Comparison of ENCODE assay signal across 23 cellular contexts in the genomic region with DNA sequence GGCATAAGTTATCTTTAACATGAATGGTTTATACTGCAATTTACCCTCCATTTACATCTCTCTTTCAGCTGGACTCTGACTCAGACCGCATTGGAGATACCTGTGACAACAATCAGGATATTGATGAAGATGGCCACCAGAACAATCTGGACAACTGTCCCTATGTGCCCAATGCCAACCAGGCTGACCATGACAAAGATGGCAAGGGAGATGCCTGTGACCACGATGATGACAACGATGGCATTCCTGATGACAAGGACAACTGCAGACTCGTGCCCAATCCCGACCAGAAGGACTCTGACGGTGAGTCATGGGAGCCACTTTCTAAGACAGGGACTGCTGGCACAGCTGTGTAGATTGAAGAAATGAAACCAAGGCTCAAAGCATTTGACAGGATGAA. TPM values are rescaled to one million over a fixed set of nuclear protein-coding genes. Genes with fewer than 3 reads are reported as not detected.
DNase-seq lines count a peak whose midpoint lies in the region; ATAC-seq and TF ChIP-seq lines count a peak whose summit lies in the region.
"Had no signal": no experiment of that assay in that cellular context is flagged by ENCODE, and none has a peak within 500 bp of the region (broad histone marks: within the 10 kb centered on the region; RNA-seq: fewer than 3 reads in every experiment).

No MANE protein-coding gene starts in this region.

- no peaks in the 10 kb centered on the region for H3K36me3 Mint-ChIP-seq in T-helper 2 cell treated with Interferon-gamma antibody and Interleukin-4, amounts not matched to agents 5 μg/mL and 100 μg/mL, for 36 hours (ENCODE audit: low read depth)

- no peak for ATAC-seq in GM18520 (IDR thresholded peaks at IDR 0.05; ENCODE audit: unreplicated experiment)
- ATAC-seq: activated CD4-positive, alpha-beta T cell treated with anti-CD3 and anti-CD28 coated beads for 36 hours; left ventricle myocardium superior; Right ventricle myocardium inferior had no signal

- H3K4me1 Mint-ChIP-seq in T-helper 2 cell treated with Interferon-gamma antibody and Interleukin-4, amounts not matched to agents 5 μg/mL and 100 μg/mL, for 36 hours (ENCODE audit: low read depth) = peaks cover 3% of the 10 kb centered on the region

- peaks cover 6 to 7% of the 10 kb centered on the region in 2 donors for H3K4me1 ChIP-seq in uterus
- H3K4me1 ChIP-seq: upper lobe of left lung had no signal

- no peak overlapping the region for H3K4me3 ChIP-seq in uterus
- H3K4me3 ChIP-seq: A549, ovary, upper lobe of left lung had no signal

- TF ChIP-seq POLR2A in uterus (IDR thresholded peaks at IDR 0.05) = no peak

- no peaks in the 10 kb centered on the region for H3K9me3 Mint-ChIP-seq in T-helper 2 cell treated with Interferon-gamma antibody and Interleukin-4, amounts not matched to agents 5 μg/mL and 100 μg/mL, for 36 hours
- H3K9me3 Mint-ChIP-seq: brain; CD4-positive, alpha-beta memory T cell had no signal

- peak; percentile 34 for DNase-seq in ACHN
- DNase-seq in LHCN-M2 (ENCODE audit: low read depth) = peak; percentile 77
- peak; percentile 38 for DNase-seq in dedifferentiated amniotic fluid mesenchymal stem cell (ENCODE audit: extremely low spot score)
- DNase-seq in kidney tubule cell (ENCODE audit: low spot score) = peak; percentile 72
- DNase-seq in activated T-cell treated with anti-CD3 and anti-CD28 coated beads, Interleukin-2, amount 50 U/mL, for 1 hour = no peak
- DNase-seq in uterus = no peak
- no peak for DNase-seq in T-helper 2 cell treated with Interferon-gamma antibody and Interleukin-4, amounts not matched to agents 5 μg/mL and 100 μg/mL, for 36 hours (ENCODE audit: low spot score)
- DNase-seq: activated CD4-positive, alpha-beta T cell treated with anti-CD3 and anti-CD28 coated beads for 36 hours; activated CD8-positive, alpha-beta memory T cell treated with anti-CD3 and anti-CD28 coated beads, Interleukin-2, amount 50 U/mL, for 4 hours; activated naive CD4-positive, alpha-beta T cell treated with Interleukin-2 at 50 U/mL for 16 hours; CD4-positive, alpha-beta memory T cell; effector CD4-positive, alpha-beta T cell; KBM-7; left ventricle myocardium superior; NCI-H1417; NCI-H2171; ovary; upper lobe of left lung had no signal

- no peak overlapping the region for H3K27ac ChIP-seq in uterus
- H3K27ac ChIP-seq: A549, HL-60, ovary, upper lobe of left lung had no signal

- intact Hi-C loops in uterus (cut with DNase I; ENCODE audit: low total_unique reads) = no loop called here

- in situ Hi-C loops in ACHN (cut with HindIII; ENCODE audit: low pct_ligation_motif_present, low pct_unique_long_range_greater_than_20kb, low sequenced_read_pairs) = no loop called here

- peaks cover 12% of the 10 kb centered on the region for H3K27me3 Mint-ChIP-seq in T-helper 2 cell treated with Interferon-gamma antibody and Interleukin-4, amounts not matched to agents 5 μg/mL and 100 μg/mL, for 36 hours (ENCODE audit: low read depth)
- H3K27me3 Mint-ChIP-seq: brain; CD4-positive, alpha-beta memory T cell had no signal

- no peaks in the 10 kb centered on the region for H3K9me3 ChIP-seq in uterus
- H3K9me3 ChIP-seq: A549, ovary, upper lobe of left lung had no signal

- peaks cover 5 to 6% of the 10 kb centered on the region in 2 donors for H3K36me3 ChIP-seq in uterus
- H3K36me3 ChIP-seq: ovary had no signal

- no peak overlapping the region for H3K27ac Mint-ChIP-seq in T-helper 2 cell treated with Interferon-gamma antibody and Interleukin-4, amounts not matched to agents 5 μg/mL and 100 μg/mL, for 36 hours
- H3K27ac Mint-ChIP-seq: activated CD4-positive, alpha-beta T cell treated with anti-CD3 and anti-CD28 coated beads for 36 hours; brain had no signal

- H3K27me3 ChIP-seq in uterus = no peaks in the 10 kb centered on the region
- H3K27me3 ChIP-seq: ovary, upper lobe of left lung had no signal

- no peak for TF ChIP-seq CTCF in uterus (IDR thresholded peaks at IDR 0.05)

- no peak overlapping the region for H3K4me3 Mint-ChIP-seq in T-helper 2 cell treated with Interferon-gamma antibody and Interleukin-4, amounts not matched to agents 5 μg/mL and 100 μg/mL, for 36 hours
- H3K4me3 Mint-ChIP-seq: activated CD4-positive, alpha-beta T cell treated with anti-CD3 and anti-CD28 coated beads for 36 hours; brain; CD4-positive, alpha-beta memory T cell had no signal

RNA-seq across cellular contexts. Expression of a gene that starts 11.6 kb away (rescaled TPM):
- 2,731 and 2,850 TPM in 2 replicates for total RNA-seq in LHCN-M2 (2014; rRNA removed)
- 2,014 TPM for polyA plus RNA-seq in LHCN-M2 (2012)
- 100 to 1,000 TPM; 119 to 341 (median 210) TPM for total RNA-seq in uterus

Comparison
In these comparisons a context has a peak if more than half of its experiments do, and no peak if none do; other contexts are left out.
1. DNase-seq: peak in ACHN (single experiment), LHCN-M2 (single experiment), dedifferentiated amniotic fluid mesenchymal stem cell (single experiment) and kidney tubule cell (single experiment); none in activated T-cell treated with anti-CD3 and anti-CD28 coated beads, Interleukin-2, amount 50 U/mL, for 1 hour (single experiment), uterus (0 of 2) and T-helper 2 cell treated with Interferon-gamma antibody and Interleukin-4, amounts not matched to agents 5 μg/mL and 100 μg/mL, for 36 hours (single experiment).